Comparison of ENCODE assay signal across 28 cellular contexts in the genomic region with DNA sequence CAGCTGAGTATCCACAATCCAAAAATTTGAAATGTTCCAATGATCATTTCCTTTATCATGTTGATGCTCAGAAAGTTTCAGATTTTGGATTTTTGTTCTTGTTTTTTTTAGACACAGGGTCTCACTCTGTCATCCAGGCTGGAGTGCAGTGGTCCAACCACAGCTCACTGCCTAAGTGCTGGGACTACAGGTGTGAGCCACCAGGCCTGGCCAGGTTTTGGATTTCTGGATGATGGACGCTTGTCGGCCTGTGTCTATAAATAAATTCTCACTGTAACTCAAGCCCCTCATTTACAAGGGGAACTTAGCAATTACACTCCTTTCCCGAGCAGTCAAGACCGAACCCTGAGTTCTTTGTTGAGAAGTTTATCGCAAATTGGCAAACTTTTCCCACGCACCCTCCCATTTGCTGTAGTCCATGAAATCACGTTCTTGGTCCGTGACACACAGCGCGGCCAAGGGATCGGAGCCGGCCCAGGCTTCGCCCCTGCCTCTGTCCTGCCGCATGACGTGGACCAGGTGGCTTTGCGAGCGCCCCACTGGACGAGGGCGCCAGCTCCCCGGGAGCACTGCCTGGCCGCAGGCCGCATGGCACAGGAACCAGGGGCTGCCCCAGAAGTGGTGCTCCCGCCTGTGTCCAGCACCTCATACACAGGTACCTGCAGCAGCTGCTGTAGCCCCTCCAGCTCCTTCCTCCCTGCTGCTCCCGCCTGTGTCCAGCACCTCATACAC.
"Had no signal": no experiment of that assay in that cellular context is flagged by ENCODE, and none has a peak within 500 bp of the region (broad histone marks: within the 10 kb centered on the region; RNA-seq: fewer than 3 reads in every experiment).

No MANE protein-coding gene starts in this region.

- H3K27ac ChIP-seq: epithelial cell of prostate, lower lobe of right lung, pancreas, prostate gland, right lobe of liver, spleen, stomach, thoracic aorta, transverse colon had no signal

- ATAC-seq: gastroesophageal sphincter; left cardiac atrium; lower lobe of right lung; naive thymus-derived CD4-positive, alpha-beta T cell; pancreas; right lobe of liver had no signal

- H3K27me3 ChIP-seq: esophagus muscularis mucosa, gastroesophageal sphincter, pancreas, right lobe of liver, spleen, stomach, transverse colon had no signal

- H3K4me3 ChIP-seq: esophagus muscularis mucosa, gastroesophageal sphincter, left ventricle myocardium inferior, lower lobe of right lung, pancreas, prostate gland, right lobe of liver, spleen, stomach, thoracic aorta, transverse colon had no signal

- DNase-seq: effector memory CD4-positive, alpha-beta T cell; glutamatergic neuron; immature natural killer cell; left cardiac atrium; left ventricle myocardium inferior; lower lobe of right lung; mesenchymal stem cell; midbrain; naive thymus-derived CD4-positive, alpha-beta T cell; nucleus accumbens; pancreas; retina; right lobe of liver; spleen; stimulated activated CD4-positive, alpha-beta T cell treated with anti-CD3 and anti-CD28 coated beads, Interleukin-15, amount 100 ng/mL, for 24 hours; stimulated activated CD4-positive, alpha-beta T cell treated with anti-CD3 and anti-CD28 coated beads, Interleukin-1b, Interleukin-23, amount 100 ng/mL, for 48 hours; stimulated activated CD4-positive, alpha-beta T cell treated with anti-CD3 and anti-CD28 coated beads, Interleukin-4, amount 100 ng/mL, for 24 hours; stimulated activated naive CD4-positive, alpha-beta T cell; stomach; substantia nigra; transverse colon had no signal

- H3K4me1 ChIP-seq: pancreas, prostate gland, right lobe of liver had no signal

- H3K9me3 ChIP-seq: esophagus muscularis mucosa, gastroesophageal sphincter, left ventricle myocardium inferior, lower lobe of right lung, pancreas, prostate gland, right lobe of liver, spleen, stomach, thoracic aorta, transverse colon had no signal

- FAIRE-seq: endometrium, keratinocyte, pancreas had no signal
